In genomic region chr19:54451997-54452396, GRCh38 we compare ENCODE assay signal across 22 cellular contexts. TPM values are rescaled to one million over a fixed set of nuclear protein-coding genes. Genes with fewer than 3 reads are reported as not detected.
A peak's percentile ranks its signal among the peaks of the same experiment; 100 is the strongest.
DNase-seq lines count a peak whose midpoint lies in the region; TF ChIP-seq lines count a peak whose summit lies in the region.
"Had no signal": no experiment of that assay in that cellular context is flagged by ENCODE, and none has a peak within 500 bp of the region (broad histone marks: within the 10 kb centered on the region; RNA-seq: fewer than 3 reads in every experiment).

No MANE protein-coding gene starts in this region.

- H4K91ac ChIP-seq in mesenchymal stem cell (ENCODE audit: low read length) = no peak overlapping the region

- no peak overlapping the region for H2AK5ac ChIP-seq in mesenchymal stem cell (ENCODE audit: low read length, severe bottlenecking)

- H3K18ac ChIP-seq in mesenchymal stem cell (ENCODE audit: low read depth in 1 of 2, low read length in 2 of 2) = no peak overlapping the region

- peaks cover 28% of the 10 kb centered on the region for H3K4me1 Mint-ChIP-seq in MCF 10A (ENCODE audit: insufficient read depth, unreplicated experiment)

- H3K27me3 ChIP-seq in breast epithelium (no peaks in the 10 kb centered on the region), adipocyte (replicated peaks; ENCODE audit: control insufficient read depth, insufficient read depth, low read length) (no peaks in the 10 kb centered on the region), mesenchymal stem cell (ENCODE audit: control insufficient read depth in 1 of 2, insufficient read depth in 1 of 2, low read length in 2 of 2) (no peaks in the 10 kb centered on the region), ascending aorta (no peaks in the 10 kb centered on the region), sigmoid colon (no peaks in the 10 kb centered on the region)

- no peak overlapping the region for H3K4me3 ChIP-seq in breast epithelium
- peak overlapping the region; percentile 89 for H3K4me3 ChIP-seq in adipocyte (ENCODE audit: low read length)
- no peak overlapping the region for H3K4me3 ChIP-seq in mesenchymal stem cell (ENCODE audit: insufficient read depth in 1 of 2, low read depth in 1 of 2, low read length in 2 of 2)
- no peak overlapping the region for H3K4me3 ChIP-seq in ascending aorta
- H3K4me3 ChIP-seq in sigmoid colon = no peak overlapping the region
- H3K4me3 ChIP-seq: GM23338 had no signal

- BruUV-seq in MCF 10A (replicated peaks; lab: Mats Ljungman, UMichigan) = no TSS peak

- POLR2A ChIA-PET in MCF 10A (lab: Yijun Ruan, JAX) = interaction anchor here (1.4 to 5.2 kb wide), 2 partner anchors 9 to 10 kb away, joined by 4 to 157 read pairs; partner anchors contain the start of gene LENG9
- POLR2A ChIA-PET in HEK293T (lab: Yijun Ruan, JAX) = no interaction called here

- H3K9ac ChIP-seq in adipocyte (ENCODE audit: low read length) = peak overlapping the region; percentile 99
- peak overlapping the region; percentile 100 for H3K9ac ChIP-seq in mesenchymal stem cell (ENCODE audit: low read length)

- H3K27me3 Mint-ChIP-seq in MCF 10A (ENCODE audit: insufficient read depth, unreplicated experiment) = no peaks in the 10 kb centered on the region
- H3K27me3 Mint-ChIP-seq: activated B cell treated with CpG ODN at 0.5 μM for 24 hours; effector memory CD8-positive, alpha-beta T cell; T-cell had no signal

- H2BK5ac ChIP-seq in mesenchymal stem cell (ENCODE audit: low read depth, low read length, poor library complexity, severe bottlenecking) = no peak overlapping the region

- CTCF ChIA-PET in MCF 10A (lab: Yijun Ruan, JAX) (no interaction called here), HEK293T (lab: Yijun Ruan, JAX) (no interaction called here)

- H3K23ac ChIP-seq in mesenchymal stem cell (ENCODE audit: low read length in 2 of 2) = no peak overlapping the region

- H3K36me3 ChIP-seq in breast epithelium (peaks cover 30% of the 10 kb centered on the region), adipocyte (ENCODE audit: control insufficient read depth, insufficient read depth, low read length, severe bottlenecking) (peaks cover 59% of the 10 kb centered on the region), mesenchymal stem cell (ENCODE audit: control insufficient read depth in 1 of 2, insufficient read depth in 2 of 2, low read depth in 1 of 2, low read length in 2 of 2) (peaks cover 55 to 61% of the 10 kb centered on the region in 2 experiments), ascending aorta (peaks cover 58 to 61% of the 10 kb centered on the region in 2 donors), sigmoid colon (peaks cover 51 to 64% (median 57%) of the 10 kb centered on the region in 4 donors)

- H3K27ac ChIP-seq in breast epithelium (no peak overlapping the region), mesenchymal stem cell (ENCODE audit: low read length, poor library complexity, severe bottlenecking) (peak overlapping the region; percentile 7), ascending aorta (no peak overlapping the region), sigmoid colon (no peak overlapping the region)
- H3K27ac ChIP-seq: left ventricle myocardium inferior had no signal

- H3K27ac Mint-ChIP-seq in MCF 10A (ENCODE audit: low read depth, unreplicated experiment) = peak overlapping the region; percentile 31
- H3K27ac Mint-ChIP-seq: activated B cell treated with CpG ODN at 0.5 μM for 24 hours had no signal

- no peak overlapping the region for H2BK15ac ChIP-seq in mesenchymal stem cell (ENCODE audit: low read depth, poor library complexity, severe bottlenecking)

- no peak overlapping the region for H2BK120ac ChIP-seq in mesenchymal stem cell (ENCODE audit: low read depth, low read length)

- H3K9me3 ChIP-seq in breast epithelium (no peaks in the 10 kb centered on the region), adipocyte (ENCODE audit: control insufficient read depth, low read length) (no peaks in the 10 kb centered on the region), mesenchymal stem cell (ENCODE audit: control insufficient read depth, low read length) (no peaks in the 10 kb centered on the region), ascending aorta (no peaks in the 10 kb centered on the region), sigmoid colon (no peaks in the 10 kb centered on the region)
- H3K9me3 ChIP-seq: left ventricle myocardium inferior had no signal

- no peak overlapping the region for H3K14ac ChIP-seq in mesenchymal stem cell (ENCODE audit: low read length in 2 of 2)

- DNase-seq in MCF 10A (ENCODE audit: unreplicated experiment) (no peak), breast epithelium (ENCODE audit: low spot score in 2 of 2) (no peak), adipocyte (ENCODE audit: low read depth) (no peak), mesenchymal stem cell (no peak), HEK293T (ENCODE audit: extremely low spot score) (no peak), ascending aorta (ENCODE audit: low spot score in 2 of 2) (no peak), NCI-H748 (lab: John Stamatoyannopoulos, UW; ENCODE audit: unreplicated experiment) (no peak), sigmoid colon (no peak)
- DNase-seq: activated B cell treated with CpG ODN at 0.5 μM for 24 hours; activated CD8-positive, alpha-beta memory T cell treated with anti-CD3 and anti-CD28 coated beads, Interleukin-2, amount 50 U/mL, for 48 hours; DMS 273 treated with DMSO at 0.1 percent for 48 hours; effector memory CD8-positive, alpha-beta T cell; KG1; left ventricle myocardium inferior; NCI-H1436; NCI-H2227 treated with DMSO at 0.1 percent for 48 hours; NK-92 treated with Interleukin-12 subunit alpha and Interleukin-12 subunit beta, amount 100 ng/mL, for 24 hours; T-cell had no signal

- peaks cover 29% of the 10 kb centered on the region for H3K79me1 ChIP-seq in mesenchymal stem cell (replicated peaks; ENCODE audit: low read length, poor library complexity, severe bottlenecking)

- H3K4me2 ChIP-seq in mesenchymal stem cell (ENCODE audit: low read length, poor library complexity, severe bottlenecking) = no peak overlapping the region
- H3K4me2 ChIP-seq: GM23338 had no signal

- no peak overlapping the region for H4K8ac ChIP-seq in mesenchymal stem cell (ENCODE audit: low read length)

- 98% methylated on average over 11 of the region's 11 CpGs for WGBS in mesenchymal stem cell
- WGBS in sigmoid colon, 2 donors = 91 to 92% methylated on average over 11 of the region's 11 CpGs

- H3K4me1 ChIP-seq in breast epithelium = peaks cover 4 to 15% of the 10 kb centered on the region in 2 donors
- peaks cover 22% of the 10 kb centered on the region for H3K4me1 ChIP-seq in adipocyte (ENCODE audit: control insufficient read depth, insufficient read depth, low read length)
- H3K4me1 ChIP-seq in mesenchymal stem cell (ENCODE audit: control insufficient read depth, insufficient read depth, low read depth, low read length) = peaks cover 19% of the 10 kb centered on the region
- H3K4me1 ChIP-seq in ascending aorta = peaks cover 11 to 38% of the 10 kb centered on the region in 2 donors
- H3K4me1 ChIP-seq in sigmoid colon = peaks cover 0 to 45% (median 36%) of the 10 kb centered on the region in 4 donors

- TF ChIP-seq CTCF in MCF 10A (IDR thresholded peaks at IDR 0.05; ENCODE audit: unreplicated experiment) (no peak), breast epithelium (IDR thresholded peaks at IDR 0.05) (no peak), ascending aorta (IDR thresholded peaks at IDR 0.05) (no peak), sigmoid colon (IDR thresholded peaks at IDR 0.05) (no peak)

- H3K36me3 Mint-ChIP-seq in MCF 10A (ENCODE audit: insufficient read depth, unreplicated experiment) = peaks cover 68% of the 10 kb centered on the region

- no peaks in the 10 kb centered on the region for H3K9me3 Mint-ChIP-seq in MCF 10A (ENCODE audit: unreplicated experiment)
- H3K9me3 Mint-ChIP-seq: activated B cell treated with CpG ODN at 0.5 μM for 24 hours; activated naive CD4-positive, alpha-beta T cell treated with anti-CD3 and anti-CD28 coated beads, Interleukin-2, amount 50 U/mL, for 72 hours; effector memory CD8-positive, alpha-beta T cell; T-cell had no signal

- no peak overlapping the region for H2AFZ ChIP-seq in mesenchymal stem cell (ENCODE audit: low read depth, low read length)
- H2AFZ ChIP-seq: GM23338 had no signal

- H2BK12ac ChIP-seq in mesenchymal stem cell (ENCODE audit: low read length in 2 of 2) = peak overlapping the region in 1 of 2 experiments; percentile 6

- intact Hi-C loops in MCF 10A (cut with micrococcal nuclease) (no loop called here), breast epithelium (cut with DNase I; ENCODE audit: low total_unique reads) (no loop called here), ascending aorta (cut with DNase I) (no loop called here), sigmoid colon (cut with DNase I) (loop anchor here (1.0 kb wide), 1 partner anchor 10 kb away; no protein-coding TSS in a partner anchor)

- H3K4ac ChIP-seq in mesenchymal stem cell (ENCODE audit: low read depth in 1 of 2, low read length in 2 of 2) = no peak overlapping the region

- TF ChIP-seq POLR2A in breast epithelium (IDR thresholded peaks at IDR 0.05) (no peak), sigmoid colon (IDR thresholded peaks at IDR 0.05) (no peak)

- no peak overlapping the region for H3K4me3 Mint-ChIP-seq in MCF 10A (ENCODE audit: unreplicated experiment)
- H3K4me3 Mint-ChIP-seq: activated B cell treated with CpG ODN at 0.5 μM for 24 hours had no signal

- no peak for TF ChIP-seq EP300 in sigmoid colon (IDR thresholded peaks at IDR 0.05)

RNA-seq across cellular contexts. Expression of gene LENG8, which starts 3.0 kb away (rescaled TPM):
- 238 and 249 TPM in 2 replicates for total RNA-seq in MCF 10A (2022)
- 100 to 1,000 TPM in 2 of 3 donors, 10 to 100 TPM in 1; 82.9 to 204 (median 148) TPM for total RNA-seq in breast epithelium
- 130 TPM for polyA plus RNA-seq in mesenchymal stem cell (2013, experiment 1 of 2)
- 111 TPM for polyA plus RNA-seq in mesenchymal stem cell (2013, experiment 2 of 2)
- 402 TPM for total RNA-seq in ascending aorta
- 100 to 1,000 TPM in 2 of 4 donors, 10 to 100 TPM in 2; 59.1 to 286 (median 107) TPM for total RNA-seq in sigmoid colon
- polyA plus RNA-seq in sigmoid colon = 100 to 1,000 TPM in 1 of 3 donors, 10 to 100 TPM in 2; 13.6 to 148 (median 18.0) TPM

RNA-seq across cellular contexts. Expression of gene LENG9, which starts 11.6 kb away (rescaled TPM):
- 6.9 and 9.3 TPM in 2 replicates for total RNA-seq in MCF 10A (2022)
- total RNA-seq in breast epithelium = 1 to 10 TPM; 4.5 to 8.2 (median 4.8) TPM
- polyA plus RNA-seq in mesenchymal stem cell (2013, experiment 1 of 2) = 2.7 TPM
- polyA plus RNA-seq in mesenchymal stem cell (2013, experiment 2 of 2) = 2.4 TPM
- 10.1 TPM for total RNA-seq in ascending aorta
- total RNA-seq in sigmoid colon = 1 to 10 TPM; 2.5 to 7.8 (median 3.6) TPM
- polyA plus RNA-seq in sigmoid colon = 10 to 100 TPM in 2 of 3 donors, 1 to 10 TPM in 1; 8.1 to 14.8 (median 13.2) TPM

RNA-seq across cellular contexts. Expression of gene CDC42EP5, which starts 21.1 kb away (rescaled TPM):
- total RNA-seq in MCF 10A (2022) (3.0 TPM in 2 replicates), breast epithelium (10 to 100 TPM in 2 of 3 donors, 1 to 10 TPM in 1; 8.8 to 40.6 (median 17.4) TPM), ascending aorta (153 TPM), sigmoid colon (10 to 100 TPM; 12.1 to 16.6 (median 13.1) TPM)
- 85.0 TPM for polyA plus RNA-seq in mesenchymal stem cell (2013, experiment 1 of 2)
- 94.3 TPM for polyA plus RNA-seq in mesenchymal stem cell (2013, experiment 2 of 2)
- 100 to 1,000 TPM; 171 to 529 (median 348) TPM for polyA plus RNA-seq in sigmoid colon
- total RNA-seq: activated B cell treated with CpG ODN at 0.5 μM for 24 hours; activated naive CD4-positive, alpha-beta T cell treated with anti-CD3 and anti-CD28 coated beads, Interleukin-2, amount 50 U/mL, for 72 hours had no signal

RNA-seq across cellular contexts. Expression of gene TTYH1, which starts 36.7 kb away (rescaled TPM):
- total RNA-seq in MCF 10A (2022) (not detected in 2 replicates), breast epithelium (1 to 10 TPM in 2 of 3 donors, under 1 TPM in 1; 0.48 to 4.6 (median 4.0) TPM), ascending aorta (58.4 TPM), sigmoid colon (1 to 10 TPM; 2.5 to 5.4 (median 3.7) TPM)
- 0.04 TPM for polyA plus RNA-seq in mesenchymal stem cell (2013, experiment 1 of 2)
- polyA plus RNA-seq in mesenchymal stem cell (2013, experiment 2 of 2) = not detected
- 1 to 10 TPM in 2 of 3 donors, under 1 TPM in 1; 0.23 to 2.2 (median 1.8) TPM for polyA plus RNA-seq in sigmoid colon
- total RNA-seq: activated B cell treated with CpG ODN at 0.5 μM for 24 hours, myocyte had no signal

RNA-seq across cellular contexts. Expression of gene LAIR2, which starts 50.6 kb away (rescaled TPM):
- total RNA-seq in MCF 10A (2022) = not detected in 2 replicates
- total RNA-seq in breast epithelium = not detected
- not detected for polyA plus RNA-seq in mesenchymal stem cell (2013, experiment 1 of 2)
- polyA plus RNA-seq in mesenchymal stem cell (2013, experiment 2 of 2) = not detected
- not detected for total RNA-seq in ascending aorta
- not detected for total RNA-seq in sigmoid colon
- 1 to 10 TPM in 1 of 3 donors, not detected in 2; 1.9 TPM for polyA plus RNA-seq in sigmoid colon
- total RNA-seq: activated B cell treated with CpG ODN at 0.5 μM for 24 hours, cardiac septum, GM23338, left ventricle myocardium inferior, myocyte had no signal
- polyA plus RNA-seq: GM23338 had no signal
